ENCODE assay signal across 28 cellular contexts in the genomic region with DNA sequence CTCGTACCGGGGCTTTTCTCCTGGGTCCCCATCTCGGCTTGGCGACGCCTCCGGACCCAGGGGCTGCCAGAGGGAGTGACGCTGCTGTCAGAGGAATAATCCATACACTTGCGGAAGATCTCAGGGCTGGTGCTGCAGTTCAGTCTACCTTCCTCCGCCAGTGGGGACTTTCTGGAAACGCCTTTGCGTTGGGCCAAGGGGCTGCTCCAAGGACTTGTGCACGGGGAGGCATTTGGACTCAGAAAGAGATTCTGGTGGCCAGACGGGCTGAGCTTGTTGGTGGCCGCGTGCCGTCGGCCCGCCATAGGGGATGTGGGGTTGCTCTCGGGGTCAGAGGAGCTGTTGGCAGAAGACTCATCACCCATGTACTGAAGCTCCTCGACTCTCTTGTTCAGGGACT.
"Had no signal": no experiment of that assay in that cellular context is flagged by ENCODE, and none has a peak within 500 bp of the region (broad histone marks: within the 10 kb centered on the region; RNA-seq: fewer than 3 reads in every experiment).

No MANE protein-coding gene starts in this region.

- H3K27me3 ChIP-seq: esophagus muscularis mucosa, foreskin keratinocyte, heart right ventricle, left lung, pancreas, stomach, tibial artery had no signal

- ATAC-seq: foreskin keratinocyte; heart right ventricle; left cardiac atrium; left lung; naive thymus-derived CD4-positive, alpha-beta T cell; pancreas; sciatic nerve; stimulated activated effector memory CD8-positive, alpha-beta T cell treated with anti-CD3 and anti-CD28 coated beads, Interleukin-12 subunit alpha, Interleukin-12 subunit beta, amount 100 ng/mL, for 72 hours had no signal

- H3K27ac ChIP-seq: esophagus muscularis mucosa, foreskin keratinocyte, left lung, tibial artery had no signal

- H3K9me3 ChIP-seq: esophagus muscularis mucosa, heart right ventricle, left lung, pancreas, stomach, tibial artery had no signal

- H3K27ac Mint-ChIP-seq: dendritic cell treated with granulocyte-macrophage colony-stimulating factor and Interleukin-4, amounts not matched to agents 40 ng/mL and 50 ng/mL, for 4 days; naive thymus-derived CD4-positive, alpha-beta T cell; stimulated activated effector memory CD8-positive, alpha-beta T cell treated with anti-CD3 and anti-CD28 coated beads, Interleukin-12 subunit alpha, Interleukin-12 subunit beta, amount 100 ng/mL, for 72 hours; type B pancreatic cell had no signal

- H3K36me3 Mint-ChIP-seq: naive thymus-derived CD4-positive, alpha-beta T cell; stimulated activated effector memory CD8-positive, alpha-beta T cell treated with anti-CD3 and anti-CD28 coated beads, Interleukin-12 subunit alpha, Interleukin-12 subunit beta, amount 100 ng/mL, for 72 hours had no signal

- H3K27me3 Mint-ChIP-seq: type B pancreatic cell had no signal

- H3K9me3 Mint-ChIP-seq: dendritic cell treated with granulocyte-macrophage colony-stimulating factor and Interleukin-4, amounts not matched to agents 40 ng/mL and 50 ng/mL, for 4 days; naive thymus-derived CD4-positive, alpha-beta T cell; nephron; stimulated activated effector memory CD8-positive, alpha-beta T cell treated with anti-CD3 and anti-CD28 coated beads, Interleukin-12 subunit alpha, Interleukin-12 subunit beta, amount 100 ng/mL, for 72 hours; type B pancreatic cell had no signal

- H3K4me3 Mint-ChIP-seq: dendritic cell treated with granulocyte-macrophage colony-stimulating factor and Interleukin-4, amounts not matched to agents 40 ng/mL and 50 ng/mL, for 4 days; naive thymus-derived CD4-positive, alpha-beta T cell; nephron; stimulated activated effector memory CD8-positive, alpha-beta T cell treated with anti-CD3 and anti-CD28 coated beads, Interleukin-12 subunit alpha, Interleukin-12 subunit beta, amount 100 ng/mL, for 72 hours; type B pancreatic cell had no signal

- H3K4me3 ChIP-seq: esophagus muscularis mucosa, heart right ventricle, left lung, pancreas, smooth muscle cell, stomach, tibial artery had no signal

- DNase-seq: cerebellar nuclear complex; effector CD8-positive, alpha-beta T cell; foreskin keratinocyte; glutamatergic neuron; heart right ventricle; hippocampal formation; left cardiac atrium; left lung; mesendoderm; midbrain; naive thymus-derived CD4-positive, alpha-beta T cell; nucleus accumbens; pancreas; stimulated activated CD4-positive, alpha-beta T cell treated with anti-CD3 and anti-CD28 coated beads, Interleukin-2, amount 100 ng/mL, for 24 hours; stimulated activated CD4-positive, alpha-beta T cell treated with anti-CD3 and anti-CD28 coated beads, Interleukin-4, amount 100 ng/mL, for 24 hours; stimulated activated naive CD4-positive, alpha-beta T cell treated with Interleukin-2 at 50 U/mL for 16 hours; stomach; tibial artery had no signal

- FAIRE-seq: colon, endothelial cell of umbilical vein, islet of Langerhans, pancreas had no signal

- H3K4me1 Mint-ChIP-seq: naive thymus-derived CD4-positive, alpha-beta T cell; stimulated activated effector memory CD8-positive, alpha-beta T cell treated with anti-CD3 and anti-CD28 coated beads, Interleukin-12 subunit alpha, Interleukin-12 subunit beta, amount 100 ng/mL, for 72 hours had no signal

- H3K4me2 ChIP-seq: smooth muscle cell had no signal
